Comparison of ENCODE assay signal across 12 cellular contexts in genomic region chr3:134427400-134428111, GRCh38. TPM values are rescaled to one million over a fixed set of nuclear protein-coding genes. Genes with fewer than 3 reads are reported as not detected.
DNase-seq lines count a peak whose midpoint lies in the region; TF ChIP-seq lines count a peak whose summit lies in the region.
"Had no signal": no experiment of that assay in that cellular context is flagged by ENCODE, and none has a peak within 500 bp of the region (broad histone marks: within the 10 kb centered on the region; RNA-seq: fewer than 3 reads in every experiment).

No MANE protein-coding gene starts in this region.

- H3K36me3 ChIP-seq in BJ (ENCODE audit: control insufficient read depth, insufficient read depth, low read length): no peaks in the 10 kb centered on the region

- H3K4me3 ChIP-seq in BJ (ENCODE audit: low read depth, low read length): no peak overlapping the region

- no peak for TF ChIP-seq CTCF in BJ (IDR thresholded peaks at IDR 0.05; ENCODE audit: insufficient read depth, low read depth, low read length)

- H3K27me3 ChIP-seq in BJ (ENCODE audit: control insufficient read depth, insufficient read depth, low read length): no peaks in the 10 kb centered on the region

- CTCF ChIA-PET in BJ (lab: Yijun Ruan, JAX): interaction anchor here (0.6 to 2.0 kb wide), 8 partner anchors 18 to 216 kb away, joined by 3 to 7 read pairs (median 4); partner anchors contain the start of gene AMOTL2

- peak; percentile 99 for DNase-seq in BJ (ENCODE audit: low read depth)
- peak; percentile 100 for DNase-seq in M059J (ENCODE audit: low read depth)
- DNase-seq in dermis microvascular lymphatic vessel endothelial cell (ENCODE audit: low read depth in 2 of 2): peak; percentile 12 to 93
- DNase-seq in non-pigmented ciliary epithelial cell (ENCODE audit: low read depth): peak; percentile 99
- DNase-seq in NCI-H345 (lab: John Stamatoyannopoulos, UW): no peak
- DNase-seq in MV-4-11 (lab: John Stamatoyannopoulos, UW): no peak
- DNase-seq in NCI-H2029 (lab: John Stamatoyannopoulos, UW): no peak
- no peak for DNase-seq in activated CD4-positive, alpha-beta T cell treated with anti-CD3 and anti-CD28 coated beads for 1 hour
- DNase-seq: activated naive CD4-positive, alpha-beta T cell treated with anti-CD3 and anti-CD28 coated beads, Interleukin-2, amount 10 ng/mL, durations not matched to agents 7 days and 5 days; DND-41; small intestine; stimulated activated naive CD8-positive, alpha-beta T cell treated with anti-CD3 and anti-CD28 coated beads, Interleukin-15, amount 100 ng/mL, for 72 hours had no signal

- POLR2A ChIA-PET in BJ (lab: Charles Lee): interaction anchor here (0.6 to 1.1 kb wide), 3 partner anchors 17 to 64 kb away, joined by 3 to 8 read pairs (median 5); no protein-coding TSS in a partner anchor

RNA-seq across cellular contexts. Expression of gene AMOTL2, which starts 53.3 kb away (rescaled TPM):
- polyA plus RNA-seq in BJ (2011; rRNA removed): 122 and 199 TPM in 2 replicates
- 180 and 200 TPM in 2 replicates for polyA minus RNA-seq in BJ (2011; rRNA and poly(A)+ RNA removed)
- total RNA-seq in M059J (2014; rRNA removed; shearing (Covaris generic)): 71.9 and 96.1 TPM in 2 replicates
- 41.6 and 62.2 TPM in 2 replicates for total RNA-seq in dermis microvascular lymphatic vessel endothelial cell

RNA-seq across cellular contexts. Expression of gene ANAPC13, which starts 58.2 kb away (rescaled TPM):
- polyA plus RNA-seq in BJ (2011; rRNA removed): 54.6 and 115 TPM in 2 replicates
- 16.9 and 17.6 TPM in 2 replicates for polyA minus RNA-seq in BJ (2011; rRNA and poly(A)+ RNA removed)
- total RNA-seq in M059J (2014; rRNA removed; shearing (Covaris generic)): 208 and 216 TPM in 2 replicates
- total RNA-seq in dermis microvascular lymphatic vessel endothelial cell: 40.7 and 48.2 TPM in 2 replicates

RNA-seq across cellular contexts. Expression of gene CEP63, which starts 58.3 kb away (rescaled TPM):
- polyA plus RNA-seq in BJ (2011; rRNA removed): 6.4 and 14.5 TPM in 2 replicates
- 4.8 and 9.7 TPM in 2 replicates for polyA minus RNA-seq in BJ (2011; rRNA and poly(A)+ RNA removed)
- total RNA-seq in M059J (2014; rRNA removed; shearing (Covaris generic)): 20.7 and 26.3 TPM in 2 replicates
- 9.2 and 12.2 TPM in 2 replicates for total RNA-seq in dermis microvascular lymphatic vessel endothelial cell

Comparison
In these comparisons a context has a peak if more than half of its experiments do, and no peak if none do; other contexts are left out.
1. DNase-seq: peak in BJ (single experiment), M059J (single experiment), dermis microvascular lymphatic vessel endothelial cell (2 of 2) and non-pigmented ciliary epithelial cell (single experiment); none in NCI-H345 (single experiment), MV-4-11 (single experiment), NCI-H2029 (single experiment) and activated CD4-positive, alpha-beta T cell treated with anti-CD3 and anti-CD28 coated beads for 1 hour (single experiment).